Comparison of ENCODE assay signal across 8 cellular contexts in the genomic region with DNA sequence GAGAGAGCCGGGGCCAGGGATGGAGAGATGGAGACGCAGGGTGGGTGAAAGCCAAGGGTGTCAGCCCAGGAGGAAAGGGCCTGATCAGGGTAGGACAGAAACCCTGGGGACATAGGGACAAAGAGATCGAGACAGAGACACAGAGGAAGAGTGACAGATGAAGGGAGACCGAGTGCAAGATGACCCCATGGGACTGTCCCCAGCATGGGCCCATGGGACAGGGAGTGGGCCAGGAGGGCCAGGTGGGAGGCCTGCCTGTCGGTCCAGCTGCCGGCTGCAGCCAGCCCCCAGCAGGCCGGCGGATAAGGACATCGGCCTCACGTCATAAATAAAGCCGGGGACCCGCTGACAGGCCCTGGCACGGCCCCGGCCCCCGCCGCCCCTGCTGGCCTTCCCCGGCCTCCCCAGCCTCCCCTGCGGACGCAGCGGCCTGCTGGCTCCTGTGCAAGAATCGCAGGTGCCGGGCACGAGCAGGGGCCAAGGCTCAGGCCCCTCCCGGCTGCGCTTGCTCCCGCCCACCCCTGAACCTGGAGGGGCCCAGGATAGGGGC. TPM values are rescaled to one million over a fixed set of nuclear protein-coding genes. Genes with fewer than 3 reads are reported as not detected.
A peak's percentile ranks its signal among the peaks of the same experiment; 100 is the strongest.
DNase-seq lines count a peak whose midpoint lies in the region; ATAC-seq and TF ChIP-seq lines count a peak whose summit lies in the region.

No MANE protein-coding gene starts in this region.

- H3K27me3 ChIP-seq in RWPE2 (ENCODE audit: insufficient read depth, poor library complexity, severe bottlenecking), result no peaks in the 10 kb centered on the region
- H3K27me3 ChIP-seq in adrenal gland, result no peaks in the 10 kb centered on the region

- H3K4me1 ChIP-seq in RWPE2 (ENCODE audit: insufficient read depth, poor library complexity, severe bottlenecking) (peaks cover under 1% of the 10 kb centered on the region), adrenal gland (replicated peaks in 1 of 2) (peaks cover 0 to 24% of the 10 kb centered on the region in 2 donors)

- H3K36me3 ChIP-seq in RWPE2 (ENCODE audit: low read depth), result peaks cover 8% of the 10 kb centered on the region; the same call in 1 of the 2 replicates
- H3K36me3 ChIP-seq in adrenal gland (replicated peaks in 1 of 2), result peaks cover 0 to 4% of the 10 kb centered on the region in 2 donors

- H3K4me3 ChIP-seq in RWPE2 (ENCODE audit: severe bottlenecking) (peak overlapping the region; percentile 21), fibroblast of villous mesenchyme (ENCODE audit: low read depth, low read length) (peak overlapping the region; percentile 52), skeletal muscle cell (ENCODE audit: low read depth, low read length) (peak overlapping the region; percentile 46), adrenal gland (no peak overlapping the region)

- no peak overlapping the region for H3K27ac ChIP-seq in RWPE2 (ENCODE audit: poor library complexity, severe bottlenecking)
- peak overlapping the region in 1 of 5 donors; percentile 38 for H3K27ac ChIP-seq in adrenal gland

- TF ChIP-seq POLR2A in adrenal gland (IDR thresholded peaks at IDR 0.05), result no peak

- ATAC-seq in RWPE2 (ENCODE audit: low read depth), result no peak

- 16 to 38% (median 33%) methylated on average over 14 to 26 of the region's 26 CpGs for WGBS in adrenal gland, 4 donors

- intact Hi-C loops in adrenal gland (cut with DNase I), result loop anchor here (5.0 to 10.0 kb wide), 3 partner anchors 140 to 252 kb away; no protein-coding TSS in a partner anchor

- H3K9me3 ChIP-seq in RWPE2 (ENCODE audit: severe bottlenecking), result no peaks in the 10 kb centered on the region
- no peaks in the 10 kb centered on the region for H3K9me3 ChIP-seq in adrenal gland (replicated peaks in 1 of 3)

- TF ChIP-seq CTCF in GM13976 (IDR thresholded peaks at IDR 0.05; ENCODE audit: borderline replicate concordance, control extremely low read depth, extremely low read depth, insufficient read depth, missing control alignments), result no peak
- TF ChIP-seq CTCF in RWPE2 (IDR thresholded peaks at IDR 0.05; ENCODE audit: poor library complexity, severe bottlenecking), result no peak
- no peak for TF ChIP-seq CTCF in fibroblast of villous mesenchyme (IDR thresholded peaks at IDR 0.05; ENCODE audit: insufficient read depth, low read depth, low read length)
- TF ChIP-seq CTCF in adrenal gland (IDR thresholded peaks at IDR 0.05), result no peak

- peak; percentile 64 for DNase-seq in GM13976 (ENCODE audit: low spot score)
- peak; percentile 51 for DNase-seq in RWPE2 (ENCODE audit: low spot score)
- DNase-seq in fibroblast of villous mesenchyme (ENCODE audit: low read depth), result no peak
- no peak for DNase-seq in skeletal muscle cell (ENCODE audit: low read depth)
- no peak for DNase-seq in adrenal gland
- DNase-seq in NCI-H2107 treated with DMSO at 0.1 percent for 48 hours (lab: John Stamatoyannopoulos, UW; ENCODE audit: unreplicated experiment), result no peak
- DNase-seq in DMS53 treated with DMSO at 0.1 percent for 48 hours (lab: John Stamatoyannopoulos, UW; ENCODE audit: unreplicated experiment), result no peak
- DNase-seq in hepatic stellate cell (ENCODE audit: low spot score), result no peak

- in situ Hi-C loops in GM13976 (cut with MboI; ENCODE audit: low sequenced_read_pairs, unreplicated experiment), result no loop called here

RNA-seq across cellular contexts. Expression of gene REX1BD, which starts 6.3 kb away (rescaled TPM):
- total RNA-seq in fibroblast of villous mesenchyme (27.6 and 41.6 TPM in 2 replicates), adrenal gland (100 to 1,000 TPM in 3 of 8 donors, 10 to 100 TPM in 5; 56.1 to 268 (median 91.7) TPM)
- 100 to 1,000 TPM in 2 of 3 donors, 1 to 10 TPM in 1; 8.8 to 156 (median 148) TPM for polyA plus RNA-seq in adrenal gland

RNA-seq across cellular contexts. Expression of gene CRLF1, which starts 11.7 kb away (rescaled TPM):
- not detected in 2 replicates for total RNA-seq in fibroblast of villous mesenchyme
- 100 to 1,000 TPM in 1 of 8 donors, 10 to 100 TPM in 5, 1 to 10 TPM in 2; 6.3 to 111 (median 21.3) TPM for total RNA-seq in adrenal gland
- 10 to 100 TPM in 2 of 3 donors, 1 to 10 TPM in 1; 5.7 to 80.0 (median 51.2) TPM for polyA plus RNA-seq in adrenal gland

RNA-seq across cellular contexts. Expression of gene TMEM59L, which starts 17.8 kb away (rescaled TPM):
- total RNA-seq in fibroblast of villous mesenchyme, result under 0.01 and 0.32 TPM in 2 replicates
- total RNA-seq in adrenal gland, result 10 to 100 TPM in 2 of 8 donors, 1 to 10 TPM in 6; 2.9 to 13.9 (median 5.9) TPM
- polyA plus RNA-seq in adrenal gland, result 10 to 100 TPM in 1 of 3 donors, 1 to 10 TPM in 2; 1.9 to 14.5 (median 5.5) TPM

RNA-seq across cellular contexts. Expression of gene UBA52, which starts 23.2 kb away (rescaled TPM):
- total RNA-seq in fibroblast of villous mesenchyme, result 357 and 396 TPM in 2 replicates
- total RNA-seq in adrenal gland, result 1,000 to 10,000 TPM in 6 of 8 donors, 100 to 1,000 TPM in 2; 781 to 1,331 (median 1,042) TPM
- 1,000 to 10,000 TPM in 2 of 3 donors, 100 to 1,000 TPM in 1; 950 to 1,900 (median 1,669) TPM for polyA plus RNA-seq in adrenal gland

RNA-seq across cellular contexts. Expression of gene KXD1, which starts 37.2 kb away (rescaled TPM):
- 92.8 and 93.1 TPM in 2 replicates for total RNA-seq in fibroblast of villous mesenchyme
- 100 to 1,000 TPM in 3 of 8 donors, 10 to 100 TPM in 5; 72.4 to 165 (median 87.5) TPM for total RNA-seq in adrenal gland
- polyA plus RNA-seq in adrenal gland, result 100 to 1,000 TPM in 1 of 3 donors, 10 to 100 TPM in 2; 74.2 to 120 (median 79.4) TPM

Comparison
In these comparisons a context has a peak if more than half of its experiments do, and no peak if none do; other contexts are left out.
1. DNase-seq: peak in GM13976 (single experiment) and RWPE2 (single experiment); none in fibroblast of villous mesenchyme (single experiment), skeletal muscle cell (single experiment), adrenal gland (0 of 7), NCI-H2107 treated with DMSO at 0.1 percent for 48 hours (single experiment), DMS53 treated with DMSO at 0.1 percent for 48 hours (single experiment) and hepatic stellate cell (single experiment).
2. H3K4me3 ChIP-seq: peak in RWPE2 (single experiment), fibroblast of villous mesenchyme (single experiment) and skeletal muscle cell (single experiment); none in adrenal gland (0 of 4).